8 cellular contexts compared by ENCODE assay signal in the genomic region with DNA sequence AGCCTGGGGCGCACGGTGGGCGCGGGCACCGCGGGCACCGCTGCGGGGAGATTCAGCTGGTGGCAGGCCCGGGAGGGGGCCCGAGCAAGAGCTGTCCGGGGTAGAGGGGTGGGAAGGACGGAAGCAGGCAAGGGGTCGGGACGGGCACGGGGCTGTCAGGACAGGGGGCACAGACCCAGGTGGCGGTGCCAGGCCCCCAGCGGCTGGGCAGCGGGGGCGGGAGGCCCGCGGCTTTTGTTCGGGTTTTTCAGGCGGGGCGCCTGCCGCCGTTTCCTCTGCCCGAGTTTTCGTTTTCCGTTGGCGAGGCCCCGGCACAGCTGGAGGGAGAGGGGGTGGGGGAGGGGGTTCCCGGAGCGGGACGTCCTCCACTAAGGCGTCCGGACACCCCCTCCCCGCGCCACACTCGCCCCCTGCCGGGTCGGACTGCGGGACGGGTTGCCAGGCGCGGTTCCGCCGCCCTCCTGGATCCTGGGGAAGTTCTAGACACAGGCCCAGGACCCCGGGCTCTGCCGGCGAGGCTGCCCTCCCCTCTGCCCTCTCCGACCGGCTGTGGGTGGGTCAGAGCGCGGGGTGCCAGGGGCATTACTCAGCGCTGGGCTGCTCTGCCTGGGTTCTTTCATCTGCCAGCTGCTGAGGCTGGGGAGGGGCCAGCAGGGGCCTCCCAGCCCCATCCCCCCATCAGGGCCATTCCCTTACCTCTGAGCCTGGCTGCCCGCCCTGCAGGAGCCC. TPM values are rescaled to one million over a fixed set of nuclear protein-coding genes. Genes with fewer than 3 reads are reported as not detected.
DNase-seq lines count a peak whose midpoint lies in the region; ATAC-seq and TF ChIP-seq lines count a peak whose summit lies in the region.

No MANE protein-coding gene starts in this region.

- no peak for TF ChIP-seq CTCF in WTC11 (IDR thresholded peaks at IDR 0.05)

- H3K27ac Mint-ChIP-seq in WTC11, result no peak overlapping the region
- H3K27ac Mint-ChIP-seq in naive thymus-derived CD8-positive, alpha-beta T cell, result no peak overlapping the region

- CTCF ChIA-PET in WTC11 (lab: Charles Lee), result interaction anchor here (0.8 to 2.9 kb wide), 11 partner anchors 12 to 159 kb away, joined by 3 to 14 read pairs (median 4); no protein-coding TSS in a partner anchor

- ATAC-seq in WTC11 (peak; percentile 18), HG02588 (IDR thresholded peaks at IDR 0.05; ENCODE audit: unreplicated experiment) (no peak)
- peak; percentile 33 to 38 for ATAC-seq in naive thymus-derived CD8-positive, alpha-beta T cell

- H3K27me3 Mint-ChIP-seq in WTC11 (ENCODE audit: low read depth), result peaks cover 11% of the 10 kb centered on the region
- peaks cover 8 to 21% (median 12%) of the 10 kb centered on the region in 5 donors for H3K27me3 Mint-ChIP-seq in naive thymus-derived CD8-positive, alpha-beta T cell

- POLR2A ChIA-PET in WTC11 (lab: Charles Lee), result interaction anchor here (0.6 to 2.3 kb wide), 6 partner anchors 10 to 57 kb away, joined by 3 to 9 read pairs (median 5); no protein-coding TSS in a partner anchor
- POLR2A ChIA-PET in naive thymus-derived CD8-positive, alpha-beta T cell (lab: Charles Lee), result no interaction called here

- DNase-seq in activated CD8-positive, alpha-beta memory T cell treated with anti-CD3 and anti-CD28 coated beads for 24 hours, result peak; percentile 63
- DNase-seq in activated CD8-positive, alpha-beta memory T cell treated with anti-CD3 and anti-CD28 coated beads, Interleukin-2, amount 50 U/mL, for 4 hours, result no peak
- no peak for DNase-seq in WTC11 (ENCODE audit: low spot score)
- peak; percentile 42 for DNase-seq in fibroblast of the conjunctiva (ENCODE audit: low read depth)
- DNase-seq in naive thymus-derived CD8-positive, alpha-beta T cell, result no peak
- DNase-seq in NCI-H1694 (lab: John Stamatoyannopoulos, UW), result no peak
- no peak for DNase-seq in SHP77 treated with DMSO at 0.1 percent for 48 hours (lab: John Stamatoyannopoulos, UW)

- no peaks in the 10 kb centered on the region for H3K36me3 Mint-ChIP-seq in WTC11
- no peaks in the 10 kb centered on the region for H3K36me3 Mint-ChIP-seq in naive thymus-derived CD8-positive, alpha-beta T cell

- H3K4me1 Mint-ChIP-seq in WTC11, result peaks cover 57% of the 10 kb centered on the region
- H3K4me1 Mint-ChIP-seq in naive thymus-derived CD8-positive, alpha-beta T cell, result peaks cover 10 to 23% (median 13%) of the 10 kb centered on the region in 4 donors

- peak overlapping the region; percentile 61 for H3K4me3 Mint-ChIP-seq in WTC11
- H3K4me3 Mint-ChIP-seq in naive thymus-derived CD8-positive, alpha-beta T cell, result peak overlapping the region; percentile 50 to 83 (median 70)

- no peaks in the 10 kb centered on the region for H3K9me3 Mint-ChIP-seq in WTC11
- no peaks in the 10 kb centered on the region for H3K9me3 Mint-ChIP-seq in naive thymus-derived CD8-positive, alpha-beta T cell

TF ChIP-seq in WTC11, 78 proteins besides CTCF, POLR2A, EP300 and RAD21:
- TF ChIP-seq ZNF263 (CRISPR knock-in tag; IDR thresholded peaks at IDR 0.05; ENCODE audit: low read depth), result 0 out of 2 replicates have a peak, but pooled peaks have one; percentile 17
- peak; percentile 41; the same call in 1 of the 2 replicates for TF ChIP-seq ZNF281 (CRISPR knock-in tag; IDR thresholded peaks at IDR 0.05)
- TF ChIP-seq, protein P1, sequence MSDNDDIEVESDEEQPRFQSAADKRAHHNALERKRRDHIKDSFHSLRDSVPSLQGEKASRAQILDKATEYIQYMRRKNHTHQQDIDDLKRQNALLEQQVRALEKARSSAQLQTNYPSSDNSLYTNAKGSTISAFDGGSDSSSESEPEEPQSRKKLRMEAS (CRISPR knock-in tag; IDR thresholded peaks at IDR 0.05), result 0 out of 2 replicates have a peak, but pooled peaks have one; percentile 20
- peak; percentile 42 for TF ChIP-seq ZNF423 (CRISPR knock-in tag; IDR thresholded peaks at IDR 0.05)
- no peak for TF ChIP-seq ZBTB21 (CRISPR knock-in tag; IDR thresholded peaks at IDR 0.05; ENCODE audit: borderline replicate concordance)
- TF ChIP-seq ETV6 (CRISPR knock-in tag; IDR thresholded peaks at IDR 0.05), result peak; percentile 15; the same call in 1 of the 2 replicates
- TF ChIP-seq, protein P2, sequence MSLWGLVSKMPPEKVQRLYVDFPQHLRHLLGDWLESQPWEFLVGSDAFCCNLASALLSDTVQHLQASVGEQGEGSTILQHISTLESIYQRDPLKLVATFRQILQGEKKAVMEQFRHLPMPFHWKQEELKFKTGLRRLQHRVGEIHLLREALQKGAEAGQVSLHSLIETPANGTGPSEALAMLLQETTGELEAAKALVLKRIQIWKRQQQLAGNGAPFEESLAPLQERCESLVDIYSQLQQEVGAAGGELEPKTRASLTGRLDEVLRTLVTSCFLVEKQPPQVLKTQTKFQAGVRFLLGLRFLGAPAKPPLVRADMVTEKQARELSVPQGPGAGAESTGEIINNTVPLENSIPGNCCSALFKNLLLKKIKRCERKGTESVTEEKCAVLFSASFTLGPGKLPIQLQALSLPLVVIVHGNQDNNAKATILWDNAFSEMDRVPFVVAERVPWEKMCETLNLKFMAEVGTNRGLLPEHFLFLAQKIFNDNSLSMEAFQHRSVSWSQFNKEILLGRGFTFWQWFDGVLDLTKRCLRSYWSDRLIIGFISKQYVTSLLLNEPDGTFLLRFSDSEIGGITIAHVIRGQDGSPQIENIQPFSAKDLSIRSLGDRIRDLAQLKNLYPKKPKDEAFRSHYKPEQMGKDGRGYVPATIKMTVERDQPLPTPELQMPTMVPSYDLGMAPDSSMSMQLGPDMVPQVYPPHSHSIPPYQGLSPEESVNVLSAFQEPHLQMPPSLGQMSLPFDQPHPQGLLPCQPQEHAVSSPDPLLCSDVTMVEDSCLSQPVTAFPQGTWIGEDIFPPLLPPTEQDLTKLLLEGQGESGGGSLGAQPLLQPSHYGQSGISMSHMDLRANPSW (CRISPR knock-in tag; conservative IDR thresholded peaks at IDR 0.05; ENCODE audit: low read depth), result no peak
TF ChIP-seq in WTC11: peak in this region for 5.

RNA-seq across cellular contexts. Expression of gene ARHGAP23, which starts 0.5 kb away (rescaled TPM):
- total RNA-seq in WTC11 (2021), result 49.1 to 66.0 TPM (median 56.6 TPM) in 3 replicates
- total RNA-seq in naive thymus-derived CD8-positive, alpha-beta T cell, result not detected
- under 1 TPM in 1 of 3 donors, not detected in 2; 0.18 TPM for polyA plus RNA-seq in naive thymus-derived CD8-positive, alpha-beta T cell

Comparison
In these comparisons a context has a peak if more than half of its experiments do, and no peak if none do; other contexts are left out.
1. DNase-seq: peak in activated CD8-positive, alpha-beta memory T cell treated with anti-CD3 and anti-CD28 coated beads for 24 hours (single experiment) and fibroblast of the conjunctiva (single experiment); none in activated CD8-positive, alpha-beta memory T cell treated with anti-CD3 and anti-CD28 coated beads, Interleukin-2, amount 50 U/mL, for 4 hours (single experiment), WTC11 (single experiment), naive thymus-derived CD8-positive, alpha-beta T cell (0 of 10), NCI-H1694 (single experiment) and SHP77 treated with DMSO at 0.1 percent for 48 hours (single experiment).
2. RNA of gene ARHGAP23, which starts 0.5 kb away (total RNA-seq): 49.1 to 66.0 TPM in WTC11; not detected in naive thymus-derived CD8-positive, alpha-beta T cell; every median in the first group is over 10 times any median in the second.